ENCODE assay signal across 10 cellular contexts in the genomic region with DNA sequence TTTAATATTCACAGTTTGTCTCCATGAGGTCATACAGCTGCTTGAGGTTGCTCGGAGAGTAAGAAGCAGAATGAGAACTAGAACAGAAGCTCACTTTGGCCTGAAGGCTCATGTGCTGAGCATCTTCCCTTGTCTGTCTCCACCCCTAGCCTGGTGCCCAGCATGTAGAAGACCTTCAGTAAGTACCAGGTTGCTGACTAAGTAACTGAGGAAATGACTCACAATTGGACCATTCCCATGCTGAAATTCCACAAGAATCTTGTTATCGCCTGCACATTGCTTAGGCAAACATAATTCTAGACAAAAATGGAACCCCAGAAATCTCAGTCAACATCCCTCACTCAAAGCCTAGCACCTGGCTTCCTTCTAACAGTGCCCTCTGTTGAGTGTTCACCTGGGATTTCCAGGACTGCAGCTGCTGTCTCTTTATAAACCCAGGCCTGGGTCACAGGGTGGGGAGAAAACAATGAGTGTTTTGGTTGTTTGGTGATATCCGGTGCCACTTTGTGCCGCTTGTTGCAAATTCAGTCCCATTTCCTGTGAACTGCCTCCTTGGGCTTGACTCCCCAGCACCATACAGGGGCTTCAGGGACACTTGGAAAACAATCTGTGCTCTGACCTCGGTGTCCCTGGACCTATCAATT.
DNase-seq lines count a peak whose midpoint lies in the region; ATAC-seq and TF ChIP-seq lines count a peak whose summit lies in the region.
"Had no signal": no experiment of that assay in that cellular context is flagged by ENCODE, and none has a peak within 500 bp of the region (broad histone marks: within the 10 kb centered on the region; RNA-seq: fewer than 3 reads in every experiment).

No MANE protein-coding gene starts in this region.

- in situ Hi-C loops in transverse colon (cut with MboI; ENCODE audit: low pct_ligation_motif_present in 1 of 4, low pct_unique_long_range_greater_than_20kb in 1 of 4, low sequenced_read_pairs in 3 of 4): no loop called here

- TF ChIP-seq EP300 in transverse colon (IDR thresholded peaks at IDR 0.05; ENCODE audit: low read depth): no peak

- intact Hi-C loops in transverse colon (cut with DNase I; ENCODE audit: low total_unique reads): no loop called here

- H3K27ac ChIP-seq in transverse colon: no peak overlapping the region
- H3K27ac ChIP-seq: testis had no signal

- no peaks in the 10 kb centered on the region for H3K9me3 ChIP-seq in transverse colon
- H3K9me3 ChIP-seq: testis had no signal

- TF ChIP-seq POLR2A in transverse colon (IDR thresholded peaks at IDR 0.05): no peak

- H3K27me3 ChIP-seq in transverse colon: no peaks in the 10 kb centered on the region
- H3K27me3 ChIP-seq: testis had no signal

- no peaks in the 10 kb centered on the region for H3K36me3 ChIP-seq in transverse colon

- TF ChIP-seq CTCF in choroid plexus epithelial cell (conservative IDR thresholded peaks at IDR 0.05; ENCODE audit: low read depth, low read length) (no peak), omental fat pad (IDR thresholded peaks at IDR 0.05) (no peak), transverse colon (IDR thresholded peaks at IDR 0.05) (no peak)

- no peaks in the 10 kb centered on the region for H3K4me1 ChIP-seq in transverse colon
- H3K4me1 ChIP-seq: testis had no signal

- H3K4me3 ChIP-seq in choroid plexus epithelial cell (ENCODE audit: low read depth, low read length): no peak overlapping the region
- H3K4me3 ChIP-seq in transverse colon: no peak overlapping the region
- H3K4me3 ChIP-seq: testis had no signal

- DNase-seq in EL (peak; percentile 96), NCI-H146 treated with DMSO at 0.1 percent for 48 hours (lab: John Stamatoyannopoulos, UW; ENCODE audit: unreplicated experiment) (peak; percentile 72), choroid plexus epithelial cell (ENCODE audit: low read depth) (peak; percentile 94), omental fat pad (ENCODE audit: low spot score) (no peak), transverse colon (no peak), superior temporal gyrus (ENCODE audit: extremely low spot score) (no peak)
- DNase-seq in activated CD4-positive, alpha-beta T cell treated with anti-CD3 and anti-CD28 coated beads, Interleukin-2, amount 50 U/mL, for 1 hour: no peak
- no peak for DNase-seq in stimulated activated naive CD4-positive, alpha-beta T cell treated with Interleukin-2 at 50 U/mL for 16 hours (lab: John Stamatoyannopoulos, UW)
- DNase-seq: NCI-H1694 treated with DMSO at 0.1 percent for 48 hours, testis had no signal

- peak; percentile 68 for ATAC-seq in omental fat pad (ENCODE audit: low FRiP score)

- 83% methylated on average over 5 of the region's 5 CpGs; no CpG with 5 or more reads in 1 of the 2 donors for WGBS in transverse colon (ENCODE audit: low coverage in 1 of 2), 2 donors

Comparison
In these comparisons a context has a peak if more than half of its experiments do, and no peak if none do; other contexts are left out.
1. DNase-seq: peak in EL (single experiment), NCI-H146 treated with DMSO at 0.1 percent for 48 hours (single experiment) and choroid plexus epithelial cell (single experiment); none in omental fat pad (single experiment), transverse colon (single experiment), superior temporal gyrus (single experiment), activated CD4-positive, alpha-beta T cell treated with anti-CD3 and anti-CD28 coated beads, Interleukin-2, amount 50 U/mL, for 1 hour (single experiment) and stimulated activated naive CD4-positive, alpha-beta T cell treated with Interleukin-2 at 50 U/mL for 16 hours (single experiment).